Comparison of ENCODE assay signal across 20 cellular contexts in the genomic region with DNA sequence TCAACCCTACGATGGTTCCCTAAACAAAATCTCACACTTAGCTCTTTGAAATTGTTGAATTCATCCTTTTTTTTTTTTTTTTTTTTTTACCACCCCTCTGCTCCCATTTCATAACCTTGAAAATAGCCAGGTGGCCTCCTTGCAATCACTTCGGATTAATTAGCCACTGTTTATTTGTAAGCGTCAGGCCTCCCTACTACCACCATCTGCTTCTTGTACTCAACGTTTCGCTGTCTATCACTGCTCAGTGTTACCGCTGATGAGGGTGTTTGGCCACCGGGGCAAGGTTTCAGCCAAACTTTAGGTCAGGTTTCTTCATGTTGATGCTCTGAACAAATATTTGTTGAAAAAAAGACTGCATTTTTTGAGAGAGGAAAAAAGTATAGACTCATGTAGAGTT.
DNase-seq lines count a peak whose midpoint lies in the region; ATAC-seq and TF ChIP-seq lines count a peak whose summit lies in the region.
"Had no signal": no experiment of that assay in that cellular context is flagged by ENCODE, and none has a peak within 500 bp of the region (broad histone marks: within the 10 kb centered on the region; RNA-seq: fewer than 3 reads in every experiment).

No MANE protein-coding gene starts in this region.

- in situ Hi-C loops in brain microvascular endothelial cell (cut with HindIII; ENCODE audit: low pct_ligation_motif_present, low sequenced_read_pairs): no loop called here

- H3K4me3 ChIP-seq in brain microvascular endothelial cell (ENCODE audit: low read depth, low read length): no peak overlapping the region
- H3K4me3 ChIP-seq: BLaER1 treated with 17β-estradiol and CSF1 and Interleukin-3, amounts not matched to agents 10 nM and 100 nM had no signal

- TF ChIP-seq CTCF in brain microvascular endothelial cell (IDR thresholded peaks at IDR 0.05; ENCODE audit: low read depth, low read length, missing control alignments) (no peak), foreskin keratinocyte (conservative IDR thresholded peaks at IDR 0.05) (no peak)

- peaks cover 6% of the 10 kb centered on the region for H3K4me1 ChIP-seq in foreskin keratinocyte
- H3K4me1 ChIP-seq: BLaER1 treated with 17β-estradiol and CSF1 and Interleukin-3, amounts not matched to agents 10 nM and 100 nM; Caco-2 had no signal

- no peaks in the 10 kb centered on the region for H3K36me3 ChIP-seq in brain microvascular endothelial cell (replicated peaks)
- H3K36me3 ChIP-seq: BLaER1 treated with 17β-estradiol and CSF1 and Interleukin-3, amounts not matched to agents 10 nM and 100 nM had no signal

- DNase-seq in NCI-H748 (lab: John Stamatoyannopoulos, UW; ENCODE audit: unreplicated experiment): peak; percentile 23
- no peak for DNase-seq in NCI-H748 treated with DMSO at 0.1 percent for 48 hours (lab: John Stamatoyannopoulos, UW)
- peak; percentile 76 to 91 for DNase-seq in NCI-H524 (lab: John Stamatoyannopoulos, UW)
- DNase-seq in cerebellar cortex (ENCODE audit: low spot score): peak; percentile 55
- DNase-seq in brain microvascular endothelial cell: no peak
- no peak for DNase-seq in NCI-H1417 treated with DMSO at 0.1 percent for 48 hours (lab: John Stamatoyannopoulos, UW)
- DNase-seq in foreskin keratinocyte: no peak
- DNase-seq: ACHN; Caco-2; CD4-positive, alpha-beta memory T cell; EL; NCI-H1930; NCI-H226; NCI-H526; NK-92 treated with Interleukin-12 subunit alpha and Interleukin-12 subunit beta, amount 100 ng/mL, for 24 hours had no signal

- no peak for ATAC-seq in foreskin keratinocyte
- no peak for ATAC-seq in HG02763 (IDR thresholded peaks at IDR 0.05; ENCODE audit: unreplicated experiment)
- ATAC-seq: Panc1, SK-N-SH treated with all-trans-retinoic acid at 6 μM for 48 hours had no signal

- no peak overlapping the region for H3K27ac ChIP-seq in brain microvascular endothelial cell
- H3K27ac ChIP-seq in foreskin keratinocyte: no peak overlapping the region
- H3K27ac ChIP-seq: 22Rv1; BLaER1 treated with 17β-estradiol and CSF1 and Interleukin-3, amounts not matched to agents 10 nM and 100 nM had no signal

- no peaks in the 10 kb centered on the region for H3K27me3 ChIP-seq in brain microvascular endothelial cell (replicated peaks)
- no peaks in the 10 kb centered on the region for H3K27me3 ChIP-seq in foreskin keratinocyte
- H3K27me3 ChIP-seq: BLaER1 treated with 17β-estradiol and CSF1 and Interleukin-3, amounts not matched to agents 10 nM and 100 nM had no signal

Comparison
In these comparisons a context has a peak if more than half of its experiments do, and no peak if none do; other contexts are left out.
1. DNase-seq: peak in NCI-H748 (single experiment), NCI-H524 (2 of 2) and cerebellar cortex (single experiment); none in NCI-H748 treated with DMSO at 0.1 percent for 48 hours (single experiment), brain microvascular endothelial cell (single experiment), NCI-H1417 treated with DMSO at 0.1 percent for 48 hours (single experiment) and foreskin keratinocyte (0 of 2).